ENCODE assay signal across 8 cellular contexts in the genomic region with DNA sequence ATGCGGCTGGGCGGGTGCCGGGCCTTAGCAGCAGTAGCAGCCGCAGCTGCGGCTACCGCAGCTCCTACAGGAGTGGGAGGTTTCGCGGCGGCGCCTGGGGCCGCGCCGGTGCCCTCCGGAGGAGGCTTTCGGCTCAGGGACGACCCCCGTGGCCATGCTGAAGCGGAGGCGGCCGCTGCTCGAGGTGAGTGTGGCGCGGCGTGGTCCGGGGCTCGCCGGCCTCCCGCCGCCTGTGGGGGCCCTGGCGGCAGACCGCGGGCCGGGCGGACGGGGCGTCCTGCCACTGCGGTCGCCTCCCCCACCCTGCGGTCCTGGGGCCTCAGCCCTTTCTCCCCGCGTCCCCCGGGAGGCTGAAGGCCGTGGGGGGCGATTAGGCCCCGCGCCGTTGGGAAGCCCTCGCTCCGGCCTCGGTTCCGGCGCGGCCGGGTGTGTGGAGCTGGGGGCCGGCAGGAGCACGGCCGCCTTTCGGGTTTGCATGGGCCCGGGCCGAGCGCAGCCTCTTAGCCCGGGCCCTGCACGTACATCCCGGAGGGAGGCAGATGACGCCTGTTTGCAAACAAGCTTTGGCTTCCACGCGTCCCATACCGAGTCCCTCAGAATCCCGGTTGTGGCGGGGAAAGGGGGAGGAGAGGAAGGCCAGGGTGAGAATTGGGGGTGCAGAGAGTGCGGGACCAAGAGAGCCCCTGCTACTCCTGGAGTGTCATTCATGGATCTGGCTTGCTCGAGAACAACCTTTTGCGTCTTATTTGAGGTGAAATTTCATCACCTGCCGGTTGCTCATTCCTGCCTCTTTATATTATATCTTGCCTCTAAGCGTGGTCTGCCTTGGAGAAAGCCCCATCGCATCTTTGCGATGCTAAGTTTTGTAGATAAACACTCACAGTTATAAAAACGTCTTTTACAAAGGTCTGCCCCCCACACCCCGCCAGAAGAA. TPM values are rescaled to one million over a fixed set of nuclear protein-coding genes. Genes with fewer than 3 reads are reported as not detected.
A peak's percentile ranks its signal among the peaks of the same experiment; 100 is the strongest.
DNase-seq lines count a peak whose midpoint lies in the region; TF ChIP-seq lines count a peak whose summit lies in the region.

No MANE protein-coding gene starts in this region.

- H3K27me3 ChIP-seq in adrenal gland (no peaks in the 10 kb centered on the region), right atrium auricular region (no peaks in the 10 kb centered on the region), prostate gland (replicated peaks; ENCODE audit: insufficient read depth) (no peaks in the 10 kb centered on the region)

- H3K9me3 Mint-ChIP-seq in Calu3 (ENCODE audit: low read depth, unreplicated experiment): no peaks in the 10 kb centered on the region

- 0 to 2% (median 1%) methylated on average over 13 to 79 of the region's 79 CpGs for WGBS in adrenal gland, 4 donors
- 2% methylated on average over 38 of the region's 79 CpGs for WGBS in prostate gland

- H3K9me3 ChIP-seq in adrenal gland (replicated peaks in 1 of 3): no peaks in the 10 kb centered on the region
- H3K9me3 ChIP-seq in right atrium auricular region: no peaks in the 10 kb centered on the region
- H3K9me3 ChIP-seq in prostate gland: no peaks in the 10 kb centered on the region

- DNase-seq in Calu3 (peak; percentile 48), GM20000 (ENCODE audit: low spot score) (peak; percentile 66), HT-29 (ENCODE audit: low spot score) (peak; percentile 62), SHP77 (lab: John Stamatoyannopoulos, UW) (peak; percentile 38 to 49), adrenal gland (peak; percentile 49 to 65 (median 58)), right atrium auricular region (ENCODE audit: low spot score) (peak; percentile 59), prostate gland (ENCODE audit: low spot score) (peak; percentile 32), cerebellar nuclear complex (lab: John Stamatoyannopoulos, UW) (no peak)

- intact Hi-C loops in Calu3 (cut with micrococcal nuclease; ENCODE audit: unreplicated experiment) (loop anchor here (1.0 to 5.0 kb wide), 2 partner anchors 154 to 225 kb away; a partner anchor contains a TSS), adrenal gland (cut with DNase I) (loop anchor here in 1 of 2 donors (5.0 kb wide), 1 partner anchor 155 kb away; no protein-coding TSS in a partner anchor), prostate gland (cut with DNase I) (loop anchor here (5.0 to 10.0 kb wide), 4 partner anchors 122 to 262 kb away; a partner anchor contains a TSS)

- H3K36me3 ChIP-seq in adrenal gland (replicated peaks in 1 of 2) (no peaks in the 10 kb centered on the region), right atrium auricular region (no peaks in the 10 kb centered on the region), prostate gland (no peaks in the 10 kb centered on the region)

- H3K4me1 Mint-ChIP-seq in Calu3 (ENCODE audit: low read depth, unreplicated experiment): peaks cover 18% of the 10 kb centered on the region

- CTCF ChIA-PET in Calu3 (lab: Charles Lee): interaction anchor here (1.0 kb wide), 2 partner anchors 11 to 154 kb away, joined by 3 read pairs; no protein-coding TSS in a partner anchor

- H3K27me3 Mint-ChIP-seq in Calu3 (ENCODE audit: unreplicated experiment): no peaks in the 10 kb centered on the region

- peaks cover 20% of the 10 kb centered on the region for H3K36me3 Mint-ChIP-seq in Calu3 (ENCODE audit: insufficient read depth, unreplicated experiment)

- H3K4me3 ChIP-seq in adrenal gland (peak overlapping the region in 3 of 4 donors; percentile 4 to 98 (median 59)), right atrium auricular region (peak overlapping the region; percentile 94 to 96), prostate gland (peak overlapping the region; percentile 85 to 95)

- no peak for TF ChIP-seq POLR2A in adrenal gland (IDR thresholded peaks at IDR 0.05)
- no peak for TF ChIP-seq POLR2A in prostate gland (IDR thresholded peaks at IDR 0.05)

- peak; percentile 14 for TF ChIP-seq CTCF in Calu3 (IDR thresholded peaks at IDR 0.05; ENCODE audit: unreplicated experiment)
- TF ChIP-seq CTCF in GM20000 (IDR thresholded peaks at IDR 0.05; ENCODE audit: extremely low read depth, missing control alignments): no peak
- TF ChIP-seq CTCF in adrenal gland (IDR thresholded peaks at IDR 0.05): peak in 1 of 6 experiments; percentile 1
- peak in 1 of 2 donors; percentile 24 for TF ChIP-seq CTCF in right atrium auricular region (IDR thresholded peaks at IDR 0.05)
- TF ChIP-seq CTCF in prostate gland (IDR thresholded peaks at IDR 0.05): peak in 2 of 4 experiments; percentile 12 to 13

- H3K4me1 ChIP-seq in adrenal gland (replicated peaks in 1 of 2) (peaks cover 4 to 20% of the 10 kb centered on the region in 2 donors), right atrium auricular region (peaks cover 0 to 27% of the 10 kb centered on the region in 2 donors), prostate gland (replicated peaks) (no peaks in the 10 kb centered on the region)

- peak overlapping the region; percentile 60 to 97 (median 97) for H3K27ac ChIP-seq in adrenal gland
- peak overlapping the region; percentile 86 to 95 for H3K27ac ChIP-seq in right atrium auricular region
- peak overlapping the region; percentile 94 to 97 for H3K27ac ChIP-seq in prostate gland

- H3K27ac Mint-ChIP-seq in Calu3 (ENCODE audit: unreplicated experiment): peak overlapping the region; percentile 56

- peak overlapping the region; percentile 79 for H3K4me3 Mint-ChIP-seq in Calu3 (ENCODE audit: low read depth, unreplicated experiment)

- BruUV-seq in Calu3 (replicated peaks; lab: Mats Ljungman, UMichigan): no TSS peak

RNA-seq across cellular contexts. Expression of a gene that starts 0.6 kb away (rescaled TPM):
- total RNA-seq in Calu3 (2022): 9.0 and 13.6 TPM in 2 replicates
- 5.3 and 6.3 TPM in 2 replicates for total RNA-seq in HT-29 (2014; rRNA removed; shearing (Covaris generic))
- total RNA-seq in adrenal gland: 10 to 100 TPM; 13.7 to 28.9 (median 23.9) TPM
- 10 to 100 TPM in 1 of 3 donors, 1 to 10 TPM in 2; 3.4 to 17.8 (median 3.4) TPM for polyA plus RNA-seq in adrenal gland
- 10 to 100 TPM; 15.8 to 18.5 TPM for total RNA-seq in right atrium auricular region
- total RNA-seq in prostate gland: 10 to 100 TPM; 28.6 to 29.0 TPM

Comparison
In these comparisons a context has a peak if more than half of its experiments do, and no peak if none do; other contexts are left out.
1. DNase-seq: peak in Calu3 (single experiment), GM20000 (single experiment), HT-29 (single experiment), SHP77 (2 of 2), adrenal gland (7 of 7), right atrium auricular region (single experiment) and prostate gland (single experiment); none in cerebellar nuclear complex (0 of 2).
2. Peak in every context shown above with its lines, with median percentiles within 50 percentile points of each other: H3K27ac ChIP-seq and H3K4me3 ChIP-seq.